Comparison of ENCODE assay signal across 8 cellular contexts in genomic region chr5:90473321-90474234, GRCh38. TPM values are rescaled to one million over a fixed set of nuclear protein-coding genes. Genes with fewer than 3 reads are reported as not detected.
DNase-seq lines count a peak whose midpoint lies in the region; ATAC-seq and TF ChIP-seq lines count a peak whose summit lies in the region.

No MANE protein-coding gene starts in this region.

- H3K36me3 ChIP-seq in iPS-15b (ENCODE audit: control insufficient read depth, insufficient read depth, low read length) (no peaks in the 10 kb centered on the region), sigmoid colon (no peaks in the 10 kb centered on the region)

- intact Hi-C loops in sigmoid colon (cut with DNase I), result loop anchor here (1.0 to 2.0 kb wide), 3 partner anchors 33 to 63 kb away; partner anchors contain the start of gene LYSMD3

- peak; percentile 17 for ATAC-seq in GM19452 (IDR thresholded peaks at IDR 0.05; ENCODE audit: unreplicated experiment)
- peak; percentile 4 for ATAC-seq in HG03565 (IDR thresholded peaks at IDR 0.05; ENCODE audit: unreplicated experiment)

- peak overlapping the region; percentile 77 to 83 (median 80) for H3K27ac ChIP-seq in sigmoid colon

- DNase-seq in COLO668 (lab: John Stamatoyannopoulos, UW; ENCODE audit: unreplicated experiment) (peak; percentile 61), SK-MEL-5 (ENCODE audit: low read depth, low spot score) (peak; percentile 26), astrocyte of the spinal cord (ENCODE audit: low read depth, low spot score) (peak; percentile 34), sigmoid colon (no peak), ecto neural progenitor cell (ENCODE audit: low spot score) (no peak)

- 0 to 1% methylated on average over 57 of the region's 57 CpGs for WGBS in sigmoid colon, 2 donors

- peak overlapping the region; percentile 80 for H3K9ac ChIP-seq in iPS-15b (ENCODE audit: low read depth, low read length)

- H3K9me3 ChIP-seq in iPS-15b (ENCODE audit: control insufficient read depth, insufficient read depth, low read length) (no peaks in the 10 kb centered on the region), sigmoid colon (no peaks in the 10 kb centered on the region)

- TF ChIP-seq POLR2A in sigmoid colon (IDR thresholded peaks at IDR 0.05), result no peak

- TF ChIP-seq EP300 in sigmoid colon (IDR thresholded peaks at IDR 0.05), result no peak

- peak overlapping the region; percentile 54 for H3K4me3 ChIP-seq in astrocyte of the spinal cord (ENCODE audit: low read depth, low read length)
- H3K4me3 ChIP-seq in iPS-15b (ENCODE audit: low read depth, low read length), result peak overlapping the region; percentile 88
- H3K4me3 ChIP-seq in sigmoid colon, result peak overlapping the region; percentile 70 to 85 (median 80)

- TF ChIP-seq CTCF in astrocyte of the spinal cord (IDR thresholded peaks at IDR 0.05; ENCODE audit: low read depth, low read length) (no peak), sigmoid colon (IDR thresholded peaks at IDR 0.05) (no peak)

- in situ Hi-C loops in SK-MEL-5 (cut with HindIII; ENCODE audit: low pct_unique_long_range_greater_than_20kb, low sequenced_read_pairs), result no loop called here
- in situ Hi-C loops in astrocyte of the spinal cord (cut with HindIII; ENCODE audit: low sequenced_read_pairs), result no loop called here

- H3K27me3 ChIP-seq in iPS-15b (ENCODE audit: control insufficient read depth, insufficient read depth, low read length), result no peaks in the 10 kb centered on the region
- no peaks in the 10 kb centered on the region for H3K27me3 ChIP-seq in sigmoid colon

- H3K4me1 ChIP-seq in iPS-15b (ENCODE audit: control insufficient read depth, insufficient read depth, low read length), result peaks cover 20% of the 10 kb centered on the region
- H3K4me1 ChIP-seq in sigmoid colon, result peaks cover 0 to 28% (median 23%) of the 10 kb centered on the region in 4 donors

RNA-seq across cellular contexts. Expression of gene MBLAC2, which starts 1.0 kb away (rescaled TPM):
- total RNA-seq in SK-MEL-5 (2014; rRNA removed; shearing (Covaris generic)), result 8.4 and 10.7 TPM in 2 replicates
- polyA plus RNA-seq in SK-MEL-5 (2015; cell fraction: cytosol; rRNA removed), result 11.3 and 12.8 TPM in 2 replicates
- 17.9 and 26.7 TPM in 2 replicates for polyA plus RNA-seq in SK-MEL-5 (2015; cell fraction: nucleus; rRNA removed)
- 1 to 10 TPM; 4.9 to 7.1 (median 6.1) TPM for total RNA-seq in sigmoid colon
- 1 to 10 TPM in 2 of 3 donors, under 1 TPM in 1; 0.92 to 2.8 (median 2.4) TPM for polyA plus RNA-seq in sigmoid colon

RNA-seq across cellular contexts. Expression of gene POLR3G, which starts 1.1 kb away (rescaled TPM):
- total RNA-seq in SK-MEL-5 (2014; rRNA removed; shearing (Covaris generic)), result 55.3 and 60.5 TPM in 2 replicates
- polyA plus RNA-seq in SK-MEL-5 (2015; cell fraction: cytosol; rRNA removed), result 83.7 and 105 TPM in 2 replicates
- 66.8 and 92.8 TPM in 2 replicates for polyA plus RNA-seq in SK-MEL-5 (2015; cell fraction: nucleus; rRNA removed)
- total RNA-seq in sigmoid colon, result 1 to 10 TPM; 1.1 to 5.8 (median 2.6) TPM
- 1 to 10 TPM in 2 of 3 donors, under 1 TPM in 1; 0.46 to 2.4 (median 1.8) TPM for polyA plus RNA-seq in sigmoid colon

RNA-seq across cellular contexts. Expression of gene LYSMD3, which starts 55.8 kb away (rescaled TPM):
- total RNA-seq in SK-MEL-5 (2014; rRNA removed; shearing (Covaris generic)), result 13.7 and 15.3 TPM in 2 replicates
- polyA plus RNA-seq in SK-MEL-5 (2015; cell fraction: cytosol; rRNA removed), result 11.2 and 13.9 TPM in 2 replicates
- polyA plus RNA-seq in SK-MEL-5 (2015; cell fraction: nucleus; rRNA removed), result 21.5 and 22.8 TPM in 2 replicates
- total RNA-seq in sigmoid colon, result 10 to 100 TPM; 15.5 to 23.7 (median 19.2) TPM
- polyA plus RNA-seq in sigmoid colon, result 10 to 100 TPM in 1 of 3 donors, 1 to 10 TPM in 2; 8.0 to 10.4 (median 9.0) TPM

Comparison
In these comparisons a context has a peak if more than half of its experiments do, and no peak if none do; other contexts are left out.
1. DNase-seq: peak in COLO668 (single experiment), SK-MEL-5 (single experiment) and astrocyte of the spinal cord (single experiment); none in sigmoid colon (single experiment) and ecto neural progenitor cell (single experiment).
2. Peak in every context shown above with its lines, with median percentiles within 50 percentile points of each other: H3K4me3 ChIP-seq.